ENCODE assay signal across 20 cellular contexts in genomic region chr12:10739157-10740118, GRCh38. TPM values are rescaled to one million over a fixed set of nuclear protein-coding genes. Genes with fewer than 3 reads are reported as not detected.
DNase-seq lines count a peak whose midpoint lies in the region; ATAC-seq and TF ChIP-seq lines count a peak whose summit lies in the region.
"Had no signal": no experiment of that assay in that cellular context is flagged by ENCODE, and none has a peak within 500 bp of the region (broad histone marks: within the 10 kb centered on the region; RNA-seq: fewer than 3 reads in every experiment).

No MANE protein-coding gene starts in this region.

- BruUV-seq in PC-3 (replicated peaks; lab: Mats Ljungman, UMichigan): no TSS peak

- no peaks in the 10 kb centered on the region for H3K36me3 ChIP-seq in PC-3 (ENCODE audit: low read depth, low read length)
- no peaks in the 10 kb centered on the region for H3K36me3 ChIP-seq in upper lobe of right lung

- H3K9me2 ChIP-seq in PC-3 (replicated peaks; ENCODE audit: low read length): no peaks in the 10 kb centered on the region

- peak overlapping the region; percentile 34 for H3K4me2 ChIP-seq in PC-3 (ENCODE audit: low read length)
- H3K4me2 ChIP-seq: hepatocyte had no signal

- H3K9me3 ChIP-seq in PC-3 (ENCODE audit: low read length) (no peaks in the 10 kb centered on the region), upper lobe of right lung (no peaks in the 10 kb centered on the region)
- H3K9me3 ChIP-seq: testis had no signal

- peak; percentile 23 for DNase-seq in DMS53 (lab: John Stamatoyannopoulos, UW)
- DNase-seq in DMS53 treated with DMSO at 0.1 percent for 48 hours (lab: John Stamatoyannopoulos, UW; ENCODE audit: unreplicated experiment): no peak
- DNase-seq in PC-3: peak; percentile 49
- no peak for DNase-seq in epithelial cell of prostate (ENCODE audit: low read depth, low spot score)
- no peak for DNase-seq in upper lobe of right lung
- DNase-seq in amniotic stem cell (lab: John Stamatoyannopoulos, UW): no peak
- DNase-seq in NK-92 treated with Interleukin-12 subunit alpha and Interleukin-12 subunit beta, amount 100 ng/mL, for 24 hours (lab: John Stamatoyannopoulos, UW): no peak
- DNase-seq: activated CD4-positive, alpha-beta T cell treated with anti-CD3 and anti-CD28 coated beads, Interleukin-2, amount 10 ng/mL, durations not matched to agents 7 days and 5 days; foreskin fibroblast; H9; KBM-7; NCI-H1092 treated with DMSO at 0.1 percent for 48 hours; NCI-H2029 treated with DMSO at 0.1 percent for 48 hours; stimulated activated naive CD4-positive, alpha-beta T cell; T-helper 17 cell; testis had no signal

- H3F3A ChIP-seq in PC-3 (ENCODE audit: low read length, unreplicated experiment): peaks cover 4% of the 10 kb centered on the region

- CTCF ChIA-PET in PC-3 (lab: Charles Lee): interaction anchor here (0.7 kb wide), 1 partner anchor 373 kb away, joined by 3 read pairs; no protein-coding TSS in a partner anchor

- peaks cover 21% of the 10 kb centered on the region for H3K4me1 ChIP-seq in PC-3 (ENCODE audit: insufficient read depth, low read length)
- H3K4me1 ChIP-seq in upper lobe of right lung: no peaks in the 10 kb centered on the region

- H3K79me2 ChIP-seq in PC-3 (ENCODE audit: low read length): no peaks in the 10 kb centered on the region
- H3K79me2 ChIP-seq: hepatocyte had no signal

- H3K27me3 ChIP-seq in PC-3 (ENCODE audit: low read length) (no peaks in the 10 kb centered on the region), upper lobe of right lung (peaks cover 4% of the 10 kb centered on the region)
- H3K27me3 ChIP-seq: hepatocyte, testis had no signal

- H3K4me3 ChIP-seq in PC-3 (ENCODE audit: low read length): no peak overlapping the region
- H3K4me3 ChIP-seq in upper lobe of right lung: no peak overlapping the region
- H3K4me3 ChIP-seq: hepatocyte, testis had no signal

- ATAC-seq in PC-3 (peak; percentile 58), upper lobe of right lung (peak; percentile 69), HG03025 (IDR thresholded peaks at IDR 0.05; ENCODE audit: low FRiP score, unreplicated experiment) (no peak)
- ATAC-seq: activated naive CD4-positive, alpha-beta T cell treated with anti-CD3 and anti-CD28 coated beads, Interleukin-2, amount 50 U/mL, for 72 hours; T-helper 17 cell had no signal

- H4K20me1 ChIP-seq in PC-3 (ENCODE audit: low read length): no peaks in the 10 kb centered on the region

- TF ChIP-seq CTCF in PC-3 (conservative IDR thresholded peaks at IDR 0.05; ENCODE audit: low read depth, low read length) (no peak), upper lobe of right lung (IDR thresholded peaks at IDR 0.05) (no peak)

- H3K27ac ChIP-seq in PC-3 (ENCODE audit: low read length): peak overlapping the region; percentile 60
- H3K27ac ChIP-seq in epithelial cell of prostate: peak overlapping the region; percentile 63
- H3K27ac ChIP-seq in upper lobe of right lung: no peak overlapping the region
- H3K27ac ChIP-seq: 22Rv1, testis had no signal

- intact Hi-C loops in PC-3 (cut with micrococcal nuclease): no loop called here
- intact Hi-C loops in upper lobe of right lung (cut with DNase I): no loop called here

- POLR2A ChIA-PET in PC-3 (lab: Charles Lee; ENCODE audit: unreplicated experiment): interaction anchor here (0.6 kb wide), 2 partner anchors 17 to 1153 kb away, joined by 4 to 17 read pairs; no protein-coding TSS in a partner anchor

- H3K9ac ChIP-seq in PC-3 (ENCODE audit: low read length): no peak overlapping the region

- H2AFZ ChIP-seq in PC-3 (ENCODE audit: low read length): no peak overlapping the region
- H2AFZ ChIP-seq: hepatocyte had no signal

RNA-seq across cellular contexts. Expression of gene YBX3, which starts 16.3 kb away (rescaled TPM):
- total RNA-seq in PC-3 (2014; rRNA removed): 85.9 and 104 TPM in 2 replicates
- 292 TPM for total RNA-seq in upper lobe of right lung

Comparison
In these comparisons a context has a peak if more than half of its experiments do, and no peak if none do; other contexts are left out.
1. DNase-seq: peak in DMS53 (single experiment) and PC-3 (single experiment); none in DMS53 treated with DMSO at 0.1 percent for 48 hours (single experiment), epithelial cell of prostate (single experiment), upper lobe of right lung (single experiment), amniotic stem cell (single experiment) and NK-92 treated with Interleukin-12 subunit alpha and Interleukin-12 subunit beta, amount 100 ng/mL, for 24 hours (single experiment).